Comparison of ENCODE assay signal across 10 cellular contexts in genomic region chr19:6730153-6730804, GRCh38. TPM values are rescaled to one million over a fixed set of nuclear protein-coding genes. Genes with fewer than 3 reads are reported as not detected.
DNase-seq lines count a peak whose midpoint lies in the region; ATAC-seq and TF ChIP-seq lines count a peak whose summit lies in the region.
"Had no signal": no experiment of that assay in that cellular context is flagged by ENCODE, and none has a peak within 500 bp of the region (broad histone marks: within the 10 kb centered on the region; RNA-seq: fewer than 3 reads in every experiment).

No MANE protein-coding gene starts in this region.

- BruUV-seq in Panc1 (replicated peaks; lab: Mats Ljungman, UMichigan) = no TSS peak

- intact Hi-C loops in Panc1 (cut with micrococcal nuclease; ENCODE audit: unreplicated experiment) (no loop called here), spleen (cut with DNase I; ENCODE audit: low total_unique reads) (no loop called here)

- no peak for TF ChIP-seq CTCF in Panc1 (IDR thresholded peaks at IDR 0.05)
- TF ChIP-seq CTCF in spleen (IDR thresholded peaks at IDR 0.05 in 8 of 11, conservative IDR thresholded peaks at IDR 0.05 in 3 of 11) = no peak

- in situ Hi-C loops in Panc1 (cut with HindIII; ENCODE audit: low pct_unique_long_range_greater_than_20kb, low sequenced_read_pairs) = no loop called here

- 84 to 91% (median 87%) methylated on average over 22 to 27 of the region's 27 CpGs for WGBS in spleen, 5 donors

- H3K9ac ChIP-seq in duodenal mucosa (ENCODE audit: low read depth in 1 of 2, low read length in 2 of 2) = peak overlapping the region; percentile 26 to 75

- ATAC-seq in Panc1 (peak; percentile 65), GM18870 (IDR thresholded peaks at IDR 0.05; ENCODE audit: unreplicated experiment) (no peak), HG02678 (IDR thresholded peaks at IDR 0.05; ENCODE audit: unreplicated experiment) (no peak), HG03097 (IDR thresholded peaks at IDR 0.05; ENCODE audit: low FRiP score, unreplicated experiment) (no peak)

- DNase-seq in COLO668 (lab: John Stamatoyannopoulos, UW; ENCODE audit: unreplicated experiment) (peak; percentile 16), Panc1 (ENCODE audit: low read depth, low spot score) (no peak), nucleus accumbens (lab: John Stamatoyannopoulos, UW) (peak in 39 of 56 donors; percentile 13 to 70 (median 40)), spleen (no peak)

- H3K36me3 ChIP-seq in Panc1 (ENCODE audit: control insufficient read depth, insufficient read depth, low read length) = no peaks in the 10 kb centered on the region
- H3K36me3 ChIP-seq in duodenal mucosa (ENCODE audit: control insufficient read depth in 1 of 2, insufficient read depth in 2 of 2, low read length in 2 of 2) = peaks cover 13 to 22% of the 10 kb centered on the region in 2 donors
- H3K36me3 ChIP-seq in spleen = peaks cover 0 to 59% (median 27%) of the 10 kb centered on the region in 6 donors

- H3K4me3 ChIP-seq in Panc1 (ENCODE audit: low read depth in 2 of 2, low read length in 2 of 2) (no peak overlapping the region), duodenal mucosa (ENCODE audit: low read depth in 1 of 2, low read length in 2 of 2) (peak overlapping the region; percentile 68 to 71), spleen (no peak overlapping the region)
- H3K4me3 ChIP-seq: breast epithelium had no signal

- H3K27me3 ChIP-seq in Panc1 (ENCODE audit: control insufficient read depth, insufficient read depth, low read length) = no peaks in the 10 kb centered on the region
- H3K27me3 ChIP-seq in duodenal mucosa (ENCODE audit: control insufficient read depth in 1 of 2, insufficient read depth in 2 of 2, low read length in 2 of 2) = no peaks in the 10 kb centered on the region
- H3K27me3 ChIP-seq in spleen (replicated peaks in 1 of 7) = no peaks in the 10 kb centered on the region
- H3K27me3 ChIP-seq: breast epithelium had no signal

- POLR2A ChIA-PET in Panc1 (lab: Charles Lee) = no interaction called here

- H3K9me3 ChIP-seq in Panc1 (ENCODE audit: control insufficient read depth, insufficient read depth, low read depth, low read length) = no peaks in the 10 kb centered on the region
- no peaks in the 10 kb centered on the region for H3K9me3 ChIP-seq in duodenal mucosa (ENCODE audit: control insufficient read depth in 1 of 2, low read length in 2 of 2)
- H3K9me3 ChIP-seq in spleen = no peaks in the 10 kb centered on the region
- H3K9me3 ChIP-seq: breast epithelium had no signal

- H3K4me1 ChIP-seq in Panc1 (ENCODE audit: control insufficient read depth, insufficient read depth, low read length) = no peaks in the 10 kb centered on the region
- peaks cover 13 to 14% of the 10 kb centered on the region in 2 donors for H3K4me1 ChIP-seq in duodenal mucosa (ENCODE audit: control insufficient read depth in 1 of 2, insufficient read depth in 2 of 2, low read length in 2 of 2)
- peaks cover 4 to 51% (median 24%) of the 10 kb centered on the region in 6 donors for H3K4me1 ChIP-seq in spleen
- H3K4me1 ChIP-seq: breast epithelium had no signal

- TF ChIP-seq POLR2A in spleen (IDR thresholded peaks at IDR 0.05) = no peak

- CTCF ChIA-PET in Panc1 (lab: Charles Lee) = no interaction called here

- H3K27ac ChIP-seq in Panc1 (ENCODE audit: low read length) (no peak overlapping the region), duodenal mucosa (ENCODE audit: low read depth, low read length) (peak overlapping the region; percentile 42), spleen (no peak overlapping the region)

RNA-seq across cellular contexts. Expression of gene GPR108, which starts 7.1 kb away (rescaled TPM):
- total RNA-seq in Panc1 (2021; ENCODE audit: unreplicated experiment) = 43.0 TPM
- polyA plus RNA-seq in Panc1 (2012; ENCODE audit: insufficient read length) = 63.5 TPM
- total RNA-seq in spleen = 10 to 100 TPM; 35.4 to 75.0 (median 56.0) TPM
- 100 to 1,000 TPM in 1 of 3 donors, 10 to 100 TPM in 2; 66.9 to 102 (median 91.8) TPM for polyA plus RNA-seq in spleen

RNA-seq across cellular contexts. Expression of gene TRIP10, which starts 9.2 kb away (rescaled TPM):
- total RNA-seq in Panc1 (2021; ENCODE audit: unreplicated experiment) = 115 TPM
- 111 TPM for polyA plus RNA-seq in Panc1 (2012; ENCODE audit: insufficient read length)
- 10 to 100 TPM; 25.4 to 50.3 (median 32.1) TPM for total RNA-seq in spleen
- polyA plus RNA-seq in spleen = 10 to 100 TPM; 17.2 to 58.2 (median 36.1) TPM

RNA-seq across cellular contexts. Expression of gene C3, which starts 9.8 kb away (rescaled TPM):
- total RNA-seq in Panc1 (2021; ENCODE audit: unreplicated experiment) = 5.0 TPM
- 1.3 TPM for polyA plus RNA-seq in Panc1 (2012; ENCODE audit: insufficient read length)
- total RNA-seq in spleen = 10 to 100 TPM in 4 of 7 donors, 1 to 10 TPM in 3; 5.8 to 68.1 (median 19.7) TPM
- polyA plus RNA-seq in spleen = 100 to 1,000 TPM in 1 of 3 donors, 10 to 100 TPM in 2; 31.0 to 182 (median 34.1) TPM

RNA-seq across cellular contexts. Expression of gene SH2D3A, which starts 37.0 kb away (rescaled TPM):
- total RNA-seq in Panc1 (2021; ENCODE audit: unreplicated experiment) = 2.2 TPM
- polyA plus RNA-seq in Panc1 (2012; ENCODE audit: insufficient read length) = 3.0 TPM
- 10 to 100 TPM in 5 of 7 donors, 1 to 10 TPM in 2; 7.5 to 17.1 (median 11.8) TPM for total RNA-seq in spleen
- 10 to 100 TPM in 1 of 3 donors, 1 to 10 TPM in 2; 7.6 to 10.0 (median 9.3) TPM for polyA plus RNA-seq in spleen
- total RNA-seq: skeletal muscle tissue had no signal

RNA-seq across cellular contexts. Expression of gene VAV1, which starts 42.2 kb away (rescaled TPM):
- total RNA-seq in Panc1 (2021; ENCODE audit: unreplicated experiment) (0.05 TPM), spleen (100 to 1,000 TPM in 1 of 7 donors, 10 to 100 TPM in 6; 73.4 to 151 (median 90.1) TPM)
- 1.5 TPM for polyA plus RNA-seq in Panc1 (2012; ENCODE audit: insufficient read length)
- 10 to 100 TPM; 34.8 to 48.8 (median 40.9) TPM for polyA plus RNA-seq in spleen

Comparison
In these comparisons a context has a peak if more than half of its experiments do, and no peak if none do; other contexts are left out.
1. DNase-seq: peak in COLO668 (single experiment) and nucleus accumbens (39 of 56); none in Panc1 (single experiment) and spleen (single experiment).
2. H3K4me3 ChIP-seq: peak in duodenal mucosa (2 of 2); none in Panc1 (0 of 2) and spleen (0 of 8).